Comparison of ENCODE assay signal across 9 cellular contexts in genomic region chr2:86017901-86018896, GRCh38.
DNase-seq lines count a peak whose midpoint lies in the region; ATAC-seq, FAIRE-seq and TF ChIP-seq lines count a peak whose summit lies in the region.
"Had no signal": no experiment of that assay in that cellular context is flagged by ENCODE, and none has a peak within 500 bp of the region (broad histone marks: within the 10 kb centered on the region; RNA-seq: fewer than 3 reads in every experiment).

No MANE protein-coding gene starts in this region.

- CTCF ChIA-PET in PC-9 (lab: Charles Lee) = no interaction called here

- no peaks in the 10 kb centered on the region for H3F3A ChIP-seq in DOHH2 (ENCODE audit: control insufficient read depth, insufficient read depth)
- H3F3A ChIP-seq in PC-9 (ENCODE audit: insufficient read depth, low read depth) = 0 out of 2 replicates have a peak, but pooled peaks cover 6% of the 10 kb centered on the region

- TF ChIP-seq POLR2A in gastroesophageal sphincter (IDR thresholded peaks at IDR 0.05) (no peak), sigmoid colon (IDR thresholded peaks at IDR 0.05) (no peak)

- no peak overlapping the region for H2AFZ ChIP-seq in PC-9

- H4K20me1 ChIP-seq in DOHH2 (ENCODE audit: control insufficient read depth, insufficient read depth, low read depth, low read length) = no peaks in the 10 kb centered on the region
- no peaks in the 10 kb centered on the region for H4K20me1 ChIP-seq in PC-9 (ENCODE audit: insufficient read depth)

- ATAC-seq in gastroesophageal sphincter (peak; percentile 26), HG03097 (IDR thresholded peaks at IDR 0.05; ENCODE audit: low FRiP score, unreplicated experiment) (no peak), GM21381 (IDR thresholded peaks at IDR 0.05; ENCODE audit: unreplicated experiment) (no peak)

- H3K27ac ChIP-seq in DOHH2 (ENCODE audit: low read depth, low read length) (no peak overlapping the region), PC-9 (no peak overlapping the region), gastroesophageal sphincter (no peak overlapping the region), sigmoid colon (no peak overlapping the region)

- POLR2A ChIA-PET in PC-9 (lab: Charles Lee; ENCODE audit: unreplicated experiment) = no interaction called here

- H3K36me3 ChIP-seq in DOHH2 (ENCODE audit: control insufficient read depth, low read length) = no peaks in the 10 kb centered on the region
- no peaks in the 10 kb centered on the region for H3K36me3 ChIP-seq in PC-9 (ENCODE audit: low read depth)
- H3K36me3 ChIP-seq in gastroesophageal sphincter = no peaks in the 10 kb centered on the region
- no peaks in the 10 kb centered on the region for H3K36me3 ChIP-seq in sigmoid colon

- H3K9me2 ChIP-seq in DOHH2 (replicated peaks; ENCODE audit: control insufficient read depth, low read length) = no peaks in the 10 kb centered on the region
- H3K9me2 ChIP-seq in PC-9 (ENCODE audit: insufficient read depth) = no peaks in the 10 kb centered on the region

- 80% methylated on average over 1 to 2 of the region's 22 CpGs for WGBS in gastroesophageal sphincter (ENCODE audit: low coverage in 1 of 2), 2 donors
- 78 to 85% methylated on average over 22 of the region's 22 CpGs for WGBS in sigmoid colon, 2 donors

- no peaks in the 10 kb centered on the region for H3K79me2 ChIP-seq in DOHH2 (ENCODE audit: control insufficient read depth, low read length)
- H3K79me2 ChIP-seq in PC-9 (ENCODE audit: low read depth) = no peaks in the 10 kb centered on the region

- FAIRE-seq in HTR-8/SVneo (lab: Jason Lieb, UNC) = no peak

- H3K9me3 ChIP-seq in DOHH2 (ENCODE audit: control insufficient read depth, insufficient read depth, low read length) (peaks cover 10% of the 10 kb centered on the region; the same call in 1 of the 2 replicates), PC-9 (ENCODE audit: insufficient read depth, low read depth) (peaks cover 5% of the 10 kb centered on the region; the same call in 1 of the 2 replicates), gastroesophageal sphincter (peaks cover 0 to 6% (median 0%) of the 10 kb centered on the region in 3 donors), sigmoid colon (peaks cover 0 to 6% (median 1%) of the 10 kb centered on the region in 4 donors)

- no peaks in the 10 kb centered on the region for H3K27me3 ChIP-seq in DOHH2 (ENCODE audit: control insufficient read depth, low read length)
- H3K27me3 ChIP-seq in PC-9 (ENCODE audit: insufficient read depth, low read depth) = no peaks in the 10 kb centered on the region
- H3K27me3 ChIP-seq in gastroesophageal sphincter = no peaks in the 10 kb centered on the region
- no peaks in the 10 kb centered on the region for H3K27me3 ChIP-seq in sigmoid colon

- DNase-seq in PC-9 = peak; percentile 66 to 74
- peak; percentile 68 for DNase-seq in sigmoid colon
- no peak for DNase-seq in SKM-1 treated with dmso at 0.1 percent for 144 hours (lab: John Stamatoyannopoulos, UW; ENCODE audit: unreplicated experiment)
- DNase-seq in HTR-8/SVneo (ENCODE audit: insufficient read length, low spot score) = no peak
- DNase-seq: NCI-H2227 treated with DMSO at 0.1 percent for 48 hours had no signal

- no TSS peak for BruUV-seq in PC-9 (replicated peaks; lab: Mats Ljungman, UMichigan)

- no peak for TF ChIP-seq CTCF in DOHH2 (IDR thresholded peaks at IDR 0.05; ENCODE audit: low read depth, low read length, poor library complexity, severe bottlenecking)
- no peak for TF ChIP-seq CTCF in PC-9 (conservative IDR thresholded peaks at IDR 0.05)
- no peak for TF ChIP-seq CTCF in gastroesophageal sphincter (IDR thresholded peaks at IDR 0.05)
- no peak for TF ChIP-seq CTCF in sigmoid colon (IDR thresholded peaks at IDR 0.05)

- H3K4me1 ChIP-seq in DOHH2 (ENCODE audit: control insufficient read depth, low read length) = peaks cover 25% of the 10 kb centered on the region
- H3K4me1 ChIP-seq in PC-9 (replicated peaks; ENCODE audit: insufficient read depth) = peaks cover 18% of the 10 kb centered on the region
- peaks cover 0 to 15% (median 6%) of the 10 kb centered on the region in 3 donors for H3K4me1 ChIP-seq in gastroesophageal sphincter
- peaks cover 0 to 17% (median 2%) of the 10 kb centered on the region in 4 donors for H3K4me1 ChIP-seq in sigmoid colon

- peak overlapping the region; percentile 61; the same call in 1 of the 2 replicates for H3K4me2 ChIP-seq in DOHH2 (ENCODE audit: low read length)
- peak overlapping the region; percentile 12 for H3K4me2 ChIP-seq in PC-9

- intact Hi-C loops in PC-9 (cut with micrococcal nuclease; ENCODE audit: unreplicated experiment) (loop anchor here (2.0 kb wide), 1 partner anchor 129 kb away; the partner anchor contains the start of gene ST3GAL5), sigmoid colon (cut with DNase I) (no loop called here)

- TF ChIP-seq EP300 in gastroesophageal sphincter (IDR thresholded peaks at IDR 0.05) (no peak), sigmoid colon (IDR thresholded peaks at IDR 0.05) (no peak)

- H3K4me3 ChIP-seq in DOHH2 (ENCODE audit: low read length) = peak overlapping the region; percentile 34; the same call in 1 of the 2 replicates
- no peak overlapping the region for H3K4me3 ChIP-seq in PC-9
- no peak overlapping the region for H3K4me3 ChIP-seq in gastroesophageal sphincter
- no peak overlapping the region for H3K4me3 ChIP-seq in sigmoid colon

Comparison
In these comparisons a context has a peak if more than half of its experiments do, and no peak if none do; other contexts are left out.
1. DNase-seq: peak in PC-9 (2 of 2) and sigmoid colon (single experiment); none in SKM-1 treated with dmso at 0.1 percent for 144 hours (single experiment) and HTR-8/SVneo (single experiment).